ENCODE assay signal across 8 cellular contexts in the genomic region with DNA sequence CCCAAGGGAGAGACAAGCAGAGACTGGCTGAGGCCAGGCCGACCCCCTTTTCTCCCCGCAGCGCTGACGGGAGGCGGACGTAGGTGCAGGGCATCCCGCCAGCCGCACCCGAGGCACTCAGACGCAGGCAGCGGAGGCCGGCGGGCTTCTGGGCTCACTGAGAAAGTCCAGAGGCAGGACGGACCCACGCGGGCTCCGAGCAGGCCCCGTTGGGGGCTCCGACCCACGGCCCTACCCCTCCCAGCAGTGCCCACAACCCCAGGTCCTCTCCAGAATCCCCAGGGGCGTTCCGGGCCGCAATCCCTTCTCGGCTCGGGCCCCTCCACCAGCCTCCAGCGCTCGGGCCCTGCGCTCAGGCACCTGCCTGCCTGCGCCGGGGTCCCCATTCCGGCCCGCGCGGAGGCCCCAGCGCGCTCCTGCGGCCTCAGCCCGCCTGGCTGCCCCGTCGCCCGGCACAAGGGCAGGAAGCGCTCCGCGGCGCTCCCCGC. TPM values are rescaled to one million over a fixed set of nuclear protein-coding genes. Genes with fewer than 3 reads are reported as not detected.
DNase-seq lines count a peak whose midpoint lies in the region; ATAC-seq and TF ChIP-seq lines count a peak whose summit lies in the region.

No MANE protein-coding gene starts in this region.

- TF ChIP-seq CTCF in mammary epithelial cell (conservative IDR thresholded peaks at IDR 0.05 in 1 of 2, IDR thresholded peaks at IDR 0.05 in 1 of 2; ENCODE audit: extremely low read depth in 1 of 2, insufficient read depth in 1 of 2, low read depth in 1 of 2, low read length in 2 of 2) (no peak), spleen (IDR thresholded peaks at IDR 0.05 in 8 of 11, conservative IDR thresholded peaks at IDR 0.05 in 3 of 11) (no peak)

- ATAC-seq in GM21737 (IDR thresholded peaks at IDR 0.05; ENCODE audit: unreplicated experiment): peak; percentile 24

- peak overlapping the region; percentile 46 to 83 (median 81) for H3K4me3 ChIP-seq in mammary epithelial cell (replicated peaks in 1 of 3; ENCODE audit: insufficient read depth in 1 of 3, low read depth in 2 of 3, low read length in 3 of 3)
- H3K4me3 ChIP-seq in spleen: peak overlapping the region; percentile 53 to 91 (median 82)

- no peaks in the 10 kb centered on the region for H3K9me3 Mint-ChIP-seq in T-helper 2 cell treated with Interferon-gamma antibody and Interleukin-4, amounts not matched to agents 5 μg/mL and 100 μg/mL, for 36 hours

- CTCF ChIA-PET in mammary epithelial cell (lab: Charles Lee; ENCODE audit: low non-redundant PET): interaction anchor here (0.6 kb wide), 1 partner anchor 205 kb away, joined by 4 read pairs; no protein-coding TSS in a partner anchor

- H3K4me3 Mint-ChIP-seq in T-helper 2 cell treated with Interferon-gamma antibody and Interleukin-4, amounts not matched to agents 5 μg/mL and 100 μg/mL, for 36 hours: peak overlapping the region; percentile 91

- peak overlapping the region; percentile 95 for H2AFZ ChIP-seq in mammary epithelial cell (ENCODE audit: low read depth, low read length)

- peaks cover 25% of the 10 kb centered on the region for H3K36me3 Mint-ChIP-seq in T-helper 2 cell treated with Interferon-gamma antibody and Interleukin-4, amounts not matched to agents 5 μg/mL and 100 μg/mL, for 36 hours (ENCODE audit: low read depth)

- no TSS peak for BruUV-seq in mammary epithelial cell (replicated peaks; lab: Mats Ljungman, UMichigan)

- H3K4me2 ChIP-seq in mammary epithelial cell (ENCODE audit: insufficient read depth, low read depth, low read length): peak overlapping the region; percentile 74

- H3K27me3 ChIP-seq in mammary epithelial cell (ENCODE audit: insufficient read depth, low read length) (no peaks in the 10 kb centered on the region), spleen (replicated peaks in 1 of 7) (no peaks in the 10 kb centered on the region)

- H4K20me1 ChIP-seq in mammary epithelial cell (ENCODE audit: insufficient read depth, low read length): no peaks in the 10 kb centered on the region

- H3K27me3 Mint-ChIP-seq in T-helper 2 cell treated with Interferon-gamma antibody and Interleukin-4, amounts not matched to agents 5 μg/mL and 100 μg/mL, for 36 hours (ENCODE audit: low read depth): no peaks in the 10 kb centered on the region

- TF ChIP-seq POLR2A in spleen (IDR thresholded peaks at IDR 0.05): peak in 1 of 3 donors; percentile 34

- peaks cover 21% of the 10 kb centered on the region for H3K4me1 Mint-ChIP-seq in T-helper 2 cell treated with Interferon-gamma antibody and Interleukin-4, amounts not matched to agents 5 μg/mL and 100 μg/mL, for 36 hours (ENCODE audit: low read depth)

- peaks cover 53% of the 10 kb centered on the region for H3K79me2 ChIP-seq in mammary epithelial cell (ENCODE audit: insufficient read depth, low read length)

- no peaks in the 10 kb centered on the region for H3K36me3 ChIP-seq in mammary epithelial cell (ENCODE audit: insufficient read depth, low read length)
- H3K36me3 ChIP-seq in spleen: no peaks in the 10 kb centered on the region

- dilution Hi-C loops in mammary epithelial cell (cut with HindIII; ENCODE audit: low sequenced_read_pairs): no loop called here

- peak overlapping the region; percentile 69 for H3K9ac ChIP-seq in mammary epithelial cell (ENCODE audit: insufficient read depth, low read length)

- H3K27ac Mint-ChIP-seq in T-helper 2 cell treated with Interferon-gamma antibody and Interleukin-4, amounts not matched to agents 5 μg/mL and 100 μg/mL, for 36 hours: peak overlapping the region; percentile 83

- H3K27ac ChIP-seq in mammary epithelial cell (ENCODE audit: insufficient read depth, low read depth, low read length) (peak overlapping the region; percentile 75), spleen (peak overlapping the region; percentile 86 to 99 (median 98))

- peaks cover 16% of the 10 kb centered on the region for H3K4me1 ChIP-seq in mammary epithelial cell (ENCODE audit: insufficient read depth, low read length)
- peaks cover 19 to 59% (median 42%) of the 10 kb centered on the region in 6 donors for H3K4me1 ChIP-seq in spleen

- intact Hi-C loops in mammary epithelial cell (cut with micrococcal nuclease) (loop anchor here (1.0 kb wide), 1 partner anchor 13 kb away; no protein-coding TSS in a partner anchor), spleen (cut with DNase I; ENCODE audit: low total_unique reads) (no loop called here)

- H3K9me3 ChIP-seq in mammary epithelial cell (replicated peaks; ENCODE audit: insufficient read depth, low read length): no peaks in the 10 kb centered on the region
- no peaks in the 10 kb centered on the region for H3K9me3 ChIP-seq in spleen

- peak; percentile 74 for DNase-seq in EL
- DNase-seq in KBM-7: peak; percentile 55
- DNase-seq in T-helper 2 cell treated with Interferon-gamma antibody and Interleukin-4, amounts not matched to agents 5 μg/mL and 100 μg/mL, for 36 hours (ENCODE audit: low spot score): peak; percentile 39
- DNase-seq in mammary epithelial cell: peak; percentile 53
- DNase-seq in iPS-NIHi7 (ENCODE audit: extremely low spot score): peak; percentile 54
- DNase-seq in spleen: peak; percentile 94
- DNase-seq in NCI-H1048 (lab: John Stamatoyannopoulos, UW): no peak

- 0% methylated on average over 3 of the region's 46 CpGs for WGBS in mammary epithelial cell (ENCODE audit: low coverage, missing lambda C conversion rate)
- WGBS in spleen, 5 donors: 0 to 1% (median 1%) methylated on average over 13 to 46 of the region's 46 CpGs

- in situ Hi-C loops in KBM-7 (cut with MboI; ENCODE audit: low pct_unique_long_range_greater_than_20kb, low sequenced_read_pairs) (no loop called here), mammary epithelial cell (cut with MboI; ENCODE audit: low sequenced_read_pairs in 2 of 2) (no loop called here)

RNA-seq across cellular contexts. Expression of a gene that starts 0.5 kb away (rescaled TPM):
- 10 to 100 TPM; 21.0 to 37.5 TPM for total RNA-seq in mammary epithelial cell
- polyA plus RNA-seq in mammary epithelial cell: 13.3 TPM
- polyA minus RNA-seq in mammary epithelial cell: 30.5 TPM
- total RNA-seq in spleen: 10 to 100 TPM; 26.3 to 42.2 (median 30.7) TPM
- 1 to 10 TPM; 6.8 to 8.4 (median 7.8) TPM for polyA plus RNA-seq in spleen
